ENCODE assay signal across 9 cellular contexts in the genomic region with DNA sequence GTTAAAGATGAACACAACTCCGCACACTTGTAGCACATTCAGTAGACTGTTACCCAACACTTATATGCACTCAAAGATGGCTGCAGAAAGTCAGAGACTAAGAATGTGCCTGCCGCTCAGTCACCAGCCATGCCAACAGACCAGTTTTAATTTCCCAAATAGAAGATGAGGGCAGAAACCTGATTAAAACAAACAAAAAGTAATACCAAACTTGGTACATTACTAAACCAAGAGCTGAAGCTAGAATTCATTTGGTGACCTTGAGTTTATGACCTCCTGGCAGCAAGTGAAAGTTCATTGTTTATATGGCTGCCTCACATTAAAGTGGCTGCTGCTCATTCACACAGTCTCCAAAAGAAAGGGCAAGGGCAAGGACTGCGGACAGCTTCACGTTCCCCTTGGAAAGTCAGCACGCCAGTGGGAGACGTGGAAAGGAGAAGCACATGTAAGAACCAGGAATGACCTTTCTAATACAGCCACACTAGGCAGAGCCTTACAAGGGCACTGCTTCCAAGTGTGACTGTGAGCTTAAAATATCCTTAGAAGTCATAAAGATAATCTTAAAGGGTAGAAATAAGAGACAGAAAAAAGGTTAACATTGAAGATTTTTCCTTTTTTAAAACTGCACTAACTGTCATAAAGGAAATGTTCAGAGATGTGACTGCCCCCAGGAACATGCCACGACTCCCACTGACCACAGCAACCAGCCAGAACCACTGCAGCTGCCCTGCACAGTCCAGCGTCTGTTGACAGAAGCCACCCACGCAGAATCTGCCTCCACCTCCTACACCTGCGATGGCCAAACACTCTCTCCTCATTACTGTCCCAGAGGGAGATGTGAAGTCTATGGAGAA.
DNase-seq lines count a peak whose midpoint lies in the region; ATAC-seq and TF ChIP-seq lines count a peak whose summit lies in the region.
"Had no signal": no experiment of that assay in that cellular context is flagged by ENCODE, and none has a peak within 500 bp of the region (broad histone marks: within the 10 kb centered on the region; RNA-seq: fewer than 3 reads in every experiment).

No MANE protein-coding gene starts in this region.

- H3K4me1 ChIP-seq in mammary epithelial cell (ENCODE audit: insufficient read depth, low read length): peaks cover 24% of the 10 kb centered on the region
- peaks cover 23 to 29% of the 10 kb centered on the region in 2 donors for H3K4me1 ChIP-seq in naive thymus-derived CD4-positive, alpha-beta T cell (ENCODE audit: control insufficient read depth in 2 of 2, insufficient read depth in 2 of 2, low read length in 2 of 2)
- H3K4me1 ChIP-seq in uterus: peaks cover 6 to 24% of the 10 kb centered on the region in 2 donors
- H3K4me1 ChIP-seq in MM.1S (ENCODE audit: low read length): no peaks in the 10 kb centered on the region

- no peak for ATAC-seq in naive thymus-derived CD4-positive, alpha-beta T cell
- no peak for ATAC-seq in SK-N-SH treated with all-trans-retinoic acid at 6 μM for 48 hours

- no peaks in the 10 kb centered on the region for H3K9me3 ChIP-seq in mammary epithelial cell (replicated peaks; ENCODE audit: insufficient read depth, low read length)
- H3K9me3 ChIP-seq in naive thymus-derived CD4-positive, alpha-beta T cell (ENCODE audit: control insufficient read depth in 2 of 3, low read length in 3 of 3): no peaks in the 10 kb centered on the region
- H3K9me3 ChIP-seq in uterus: no peaks in the 10 kb centered on the region
- no peaks in the 10 kb centered on the region for H3K9me3 ChIP-seq in MM.1S (replicated peaks; ENCODE audit: insufficient read depth, low read length)

- peaks cover 12% of the 10 kb centered on the region for H3K36me3 ChIP-seq in mammary epithelial cell (ENCODE audit: insufficient read depth, low read length)
- peaks cover 0 to 19% (median 0%) of the 10 kb centered on the region in 3 experiments for H3K36me3 ChIP-seq in naive thymus-derived CD4-positive, alpha-beta T cell (ENCODE audit: control insufficient read depth in 2 of 3, insufficient read depth in 3 of 3, low read length in 3 of 3)
- H3K36me3 ChIP-seq in uterus: no peaks in the 10 kb centered on the region
- no peaks in the 10 kb centered on the region for H3K36me3 ChIP-seq in MM.1S (replicated peaks; ENCODE audit: insufficient read depth, low read length)

- H3K27me3 ChIP-seq in mammary epithelial cell (ENCODE audit: insufficient read depth, low read length) (no peaks in the 10 kb centered on the region), uterus (no peaks in the 10 kb centered on the region), MM.1S (replicated peaks; ENCODE audit: insufficient read depth, low read length) (no peaks in the 10 kb centered on the region)
- H3K27me3 ChIP-seq in naive thymus-derived CD4-positive, alpha-beta T cell (ENCODE audit: control insufficient read depth in 2 of 2, insufficient read depth in 2 of 2, low read length in 2 of 2): no peaks in the 10 kb centered on the region

- H3K4me3 Mint-ChIP-seq in MCF 10A (ENCODE audit: unreplicated experiment): no peak overlapping the region
- peak overlapping the region in 2 of 10 donors; percentile 0 to 21 for H3K4me3 Mint-ChIP-seq in naive thymus-derived CD4-positive, alpha-beta T cell

- WGBS in mammary epithelial cell (ENCODE audit: low coverage, missing lambda C conversion rate): 71% methylated on average over 10 of the region's 10 CpGs

- POLR2A ChIA-PET in MCF 10A (lab: Yijun Ruan, JAX): interaction anchor here (0.9 to 2.8 kb wide), 4 partner anchors 15 to 69 kb away, joined by 3 to 16 read pairs (median 3); no protein-coding TSS in a partner anchor
- POLR2A ChIA-PET in naive thymus-derived CD4-positive, alpha-beta T cell (lab: Charles Lee): interaction anchor here (0.6 to 1.0 kb wide), 2 partner anchors 17 to 1270 kb away, joined by 3 read pairs; no protein-coding TSS in a partner anchor

- H3K4me3 ChIP-seq in mammary epithelial cell (replicated peaks in 1 of 3; ENCODE audit: insufficient read depth in 1 of 3, low read depth in 2 of 3, low read length in 3 of 3) (no peak overlapping the region), fibroblast of pulmonary artery (replicated peaks; ENCODE audit: low read depth, low read length) (peak overlapping the region; percentile 3), uterus (no peak overlapping the region), MM.1S (ENCODE audit: low read length) (no peak overlapping the region)
- H3K4me3 ChIP-seq in naive thymus-derived CD4-positive, alpha-beta T cell (ENCODE audit: low read length): no peak overlapping the region

- H3K27ac ChIP-seq in mammary epithelial cell (ENCODE audit: insufficient read depth, low read depth, low read length): no peak overlapping the region
- H3K27ac ChIP-seq in naive thymus-derived CD4-positive, alpha-beta T cell (ENCODE audit: low read depth, low read length): no peak overlapping the region
- H3K27ac ChIP-seq in uterus: peak overlapping the region; percentile 41 to 55
- H3K27ac ChIP-seq in MM.1S (ENCODE audit: low read length): no peak overlapping the region

- peaks cover 99% of the 10 kb centered on the region for H3K79me2 ChIP-seq in mammary epithelial cell (ENCODE audit: insufficient read depth, low read length)
- peaks cover 100% of the 10 kb centered on the region for H3K79me2 ChIP-seq in MM.1S (ENCODE audit: low read length)

- H3K4me1 Mint-ChIP-seq in MCF 10A (ENCODE audit: insufficient read depth, unreplicated experiment): peaks cover 39% of the 10 kb centered on the region
- peaks cover 57 to 94% (median 85%) of the 10 kb centered on the region in 7 donors for H3K4me1 Mint-ChIP-seq in naive thymus-derived CD4-positive, alpha-beta T cell

- H2AFZ ChIP-seq in mammary epithelial cell (ENCODE audit: low read depth, low read length): no peak overlapping the region
- H2AFZ ChIP-seq in MM.1S (ENCODE audit: low read length): no peak overlapping the region

- H3K27me3 Mint-ChIP-seq in MCF 10A (ENCODE audit: insufficient read depth, unreplicated experiment): no peaks in the 10 kb centered on the region
- H3K27me3 Mint-ChIP-seq in naive thymus-derived CD4-positive, alpha-beta T cell: no peaks in the 10 kb centered on the region

- DNase-seq in MCF 10A (ENCODE audit: unreplicated experiment): no peak
- DNase-seq in mammary epithelial cell: no peak
- DNase-seq in fibroblast of pulmonary artery (ENCODE audit: low read depth): no peak
- no peak for DNase-seq in naive thymus-derived CD4-positive, alpha-beta T cell
- DNase-seq in uterus: no peak
- no peak for DNase-seq in stimulated activated CD4-positive, alpha-beta T cell treated with anti-CD3 and anti-CD28 coated beads, Interleukin-1b, Interleukin-23, amount 100 ng/mL, for 48 hours
- no peak for DNase-seq in MM.1S
- DNase-seq: NCI-H1092 treated with DMSO at 0.1 percent for 48 hours had no signal

- intact Hi-C loops in MCF 10A (cut with micrococcal nuclease) (no loop called here), mammary epithelial cell (cut with micrococcal nuclease) (no loop called here), uterus (cut with DNase I; ENCODE audit: low total_unique reads) (no loop called here)
- intact Hi-C loops in naive thymus-derived CD4-positive, alpha-beta T cell (cut with micrococcal nuclease): loop anchor here in 1 of 2 donors (2.0 kb wide), 1 partner anchor 27 kb away; no protein-coding TSS in a partner anchor

- H3K36me3 Mint-ChIP-seq in MCF 10A (ENCODE audit: insufficient read depth, unreplicated experiment): peaks cover 18% of the 10 kb centered on the region
- H3K36me3 Mint-ChIP-seq in naive thymus-derived CD4-positive, alpha-beta T cell: peaks cover 0 to 27% (median 0%) of the 10 kb centered on the region in 5 donors

- peak overlapping the region; percentile 18 for H3K27ac Mint-ChIP-seq in MCF 10A (ENCODE audit: low read depth, unreplicated experiment)
- H3K27ac Mint-ChIP-seq in naive thymus-derived CD4-positive, alpha-beta T cell: peak overlapping the region in 7 of 9 donors; percentile 10 to 73 (median 44)

- H3K9ac ChIP-seq in mammary epithelial cell (ENCODE audit: insufficient read depth, low read length): no peak overlapping the region
- H3K9ac ChIP-seq in MM.1S (ENCODE audit: low read length): no peak overlapping the region

- no peaks in the 10 kb centered on the region for H3K9me3 Mint-ChIP-seq in MCF 10A (ENCODE audit: unreplicated experiment)
- H3K9me3 Mint-ChIP-seq in naive thymus-derived CD4-positive, alpha-beta T cell: no peaks in the 10 kb centered on the region

- no peak overlapping the region for H3K4me2 ChIP-seq in mammary epithelial cell (ENCODE audit: insufficient read depth, low read depth, low read length)
- H3K4me2 ChIP-seq in MM.1S (ENCODE audit: low read depth, low read length): no peak overlapping the region

- CTCF ChIA-PET in MCF 10A (lab: Yijun Ruan, JAX): interaction anchor here (0.6 to 3.9 kb wide), 4 partner anchors 10 to 150 kb away, joined by 3 to 15 read pairs (median 4); no protein-coding TSS in a partner anchor
- CTCF ChIA-PET in mammary epithelial cell (lab: Charles Lee; ENCODE audit: low non-redundant PET): interaction anchor here (0.6 to 0.7 kb wide), 2 partner anchors 9 to 51 kb away, joined by 3 to 11 read pairs; no protein-coding TSS in a partner anchor
- CTCF ChIA-PET in naive thymus-derived CD4-positive, alpha-beta T cell (lab: Charles Lee): no interaction called here

- no peak for TF ChIP-seq POLR2A in uterus (IDR thresholded peaks at IDR 0.05)

- dilution Hi-C loops in mammary epithelial cell (cut with HindIII; ENCODE audit: low sequenced_read_pairs): no loop called here

- no peaks in the 10 kb centered on the region for H3F3A ChIP-seq in MM.1S (ENCODE audit: insufficient read depth, low read length)

- BruUV-seq in MCF 10A (replicated peaks; lab: Mats Ljungman, UMichigan) (no TSS peak), mammary epithelial cell (replicated peaks; lab: Mats Ljungman, UMichigan) (no TSS peak)

- no peak for TF ChIP-seq CTCF in MCF 10A (IDR thresholded peaks at IDR 0.05; ENCODE audit: unreplicated experiment)
- no peak for TF ChIP-seq CTCF in mammary epithelial cell (conservative IDR thresholded peaks at IDR 0.05 in 1 of 2, IDR thresholded peaks at IDR 0.05 in 1 of 2; ENCODE audit: extremely low read depth in 1 of 2, insufficient read depth in 1 of 2, low read depth in 1 of 2, low read length in 2 of 2)
- no peak for TF ChIP-seq CTCF in fibroblast of pulmonary artery (IDR thresholded peaks at IDR 0.05; ENCODE audit: low read length, missing control alignments)
- TF ChIP-seq CTCF in uterus (IDR thresholded peaks at IDR 0.05): no peak
- no peak for TF ChIP-seq CTCF in MM.1S (IDR thresholded peaks at IDR 0.05; ENCODE audit: low read length)

- peaks cover 9% of the 10 kb centered on the region for H4K20me1 ChIP-seq in mammary epithelial cell (ENCODE audit: insufficient read depth, low read length)
- H4K20me1 ChIP-seq in MM.1S (ENCODE audit: insufficient read depth, low read length): peaks cover 36% of the 10 kb centered on the region

- in situ Hi-C loops in mammary epithelial cell (cut with MboI; ENCODE audit: low sequenced_read_pairs in 2 of 2): no loop called here

- no peaks in the 10 kb centered on the region for H3K9me2 ChIP-seq in MM.1S (replicated peaks; ENCODE audit: insufficient read depth, low read length)

TF ChIP-seq in SK-N-SH treated with all-trans-retinoic acid at 6 μM for 48 hours, 23 proteins besides CTCF, POLR2A, EP300 and RAD21:
- no peak for TF ChIP-seq ZC3H10 (CRISPR knock-in tag; IDR thresholded peaks at IDR 0.05)

Comparison
In these comparisons a context has a peak if more than half of its experiments do, and no peak if none do; other contexts are left out.
1. H3K27ac ChIP-seq: peak in uterus (2 of 2); none in mammary epithelial cell (single experiment), naive thymus-derived CD4-positive, alpha-beta T cell (single experiment) and MM.1S (single experiment).